21 cellular contexts compared by ENCODE assay signal in the genomic region with DNA sequence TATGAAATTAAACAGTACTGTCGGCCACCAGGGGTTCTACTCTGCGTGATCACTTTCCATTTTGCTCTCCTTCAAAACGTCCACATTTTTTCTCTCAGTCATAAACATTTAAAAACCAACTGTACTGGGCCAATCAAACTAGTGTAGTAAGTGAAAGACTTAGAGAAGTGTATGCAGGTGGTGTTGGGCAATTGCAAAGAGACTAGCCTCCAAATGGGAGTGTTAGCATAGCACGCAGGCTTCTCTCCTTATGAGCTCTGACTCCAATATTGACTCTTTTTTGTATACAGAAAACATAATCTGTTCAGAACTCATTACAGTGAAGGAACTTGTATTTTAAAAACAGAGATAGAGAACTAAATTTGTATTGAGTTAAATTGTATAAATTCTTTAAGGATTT.
"Had no signal": no experiment of that assay in that cellular context is flagged by ENCODE, and none has a peak within 500 bp of the region (broad histone marks: within the 10 kb centered on the region; RNA-seq: fewer than 3 reads in every experiment).

No MANE protein-coding gene starts in this region.

- H3K36me3 ChIP-seq: neutrophil, right lobe of liver, thoracic aorta, tibial nerve had no signal

- DNase-seq: dorsolateral prefrontal cortex; effector CD4-positive, alpha-beta T cell; hypothalamus; immature natural killer cell; islet precursor cell; kidney glomerular epithelial cell; left colon; left ventricle myocardium superior; mucosa of descending colon; naive B cell; right lobe of liver; small intestine; stimulated activated CD4-positive, alpha-beta T cell treated with anti-CD3 and anti-CD28 coated beads, Interleukin-15, amount 100 ng/mL, for 24 hours; stimulated activated CD4-positive, alpha-beta T cell treated with anti-CD3 and anti-CD28 coated beads, Interleukin-2, amount 100 ng/mL, for 48 hours; stimulated activated naive B cell treated with anti-CD40 and anti-IgM and Interleukin-4, amounts not matched to agents 10 μg/mL and 1 μg/mL and 100 μg/mL, for 72 hours had no signal

- ATAC-seq: left colon; left ventricle myocardium superior; mucosa of descending colon; natural killer cell treated with Interleukin-12 subunit alpha and Interleukin-12 subunit beta and Interleukin-15 and Interleukin-18, amount 100 ng/mL, for 72 hours; right lobe of liver; stimulated activated naive B cell treated with anti-CD40 and anti-IgM and Interleukin-4, amounts not matched to agents 10 μg/mL and 1 μg/mL and 100 μg/mL, for 72 hours had no signal

- H3K27me3 ChIP-seq: neutrophil, right lobe of liver, tibial nerve had no signal

- H3K9me3 ChIP-seq: mucosa of descending colon, neutrophil, right lobe of liver had no signal

- H3K4me1 ChIP-seq: parathyroid adenoma, right lobe of liver, tibial nerve had no signal

- H3K27ac ChIP-seq: dorsolateral prefrontal cortex, neutrophil, parathyroid adenoma, right lobe of liver, thoracic aorta, tibial nerve had no signal

- H3K4me3 ChIP-seq: dorsolateral prefrontal cortex, lung, mucosa of descending colon, right lobe of liver, thoracic aorta, tibial nerve had no signal
